9 cellular contexts compared by ENCODE assay signal in genomic region chr5:170306381-170306790, GRCh38. TPM values are rescaled to one million over a fixed set of nuclear protein-coding genes. Genes with fewer than 3 reads are reported as not detected.
DNase-seq lines count a peak whose midpoint lies in the region; ATAC-seq and TF ChIP-seq lines count a peak whose summit lies in the region.
"Had no signal": no experiment of that assay in that cellular context is flagged by ENCODE, and none has a peak within 500 bp of the region (broad histone marks: within the 10 kb centered on the region; RNA-seq: fewer than 3 reads in every experiment).

No MANE protein-coding gene starts in this region.

- H3K4me3 ChIP-seq in MG63 (no peak overlapping the region), fibroblast of the aortic adventitia (ENCODE audit: low read depth, low read length) (no peak overlapping the region)

- DNase-seq in COLO829 (ENCODE audit: low spot score) (peak; percentile 65), MG63 (peak; percentile 94), fibroblast of the aortic adventitia (ENCODE audit: low read depth) (peak; percentile 77), NCI-H146 (lab: John Stamatoyannopoulos, UW) (no peak), ecto neural progenitor cell (ENCODE audit: low spot score) (no peak), NCI-H82 (lab: John Stamatoyannopoulos, UW) (no peak), T1000 (lab: John Stamatoyannopoulos, UW) (no peak)

- ATAC-seq in GM21390 (IDR thresholded peaks at IDR 0.05; ENCODE audit: unreplicated experiment) = peak; percentile 67

- no peak for TF ChIP-seq CTCF in fibroblast of the aortic adventitia (IDR thresholded peaks at IDR 0.05; ENCODE audit: insufficient read depth, low read length)

- H3K9me3 ChIP-seq in MG63 = peaks cover 13% of the 10 kb centered on the region

- no peaks in the 10 kb centered on the region; the same call in 1 of the 2 replicates for H3K27me3 ChIP-seq in MG63

- no peaks in the 10 kb centered on the region for H3K36me3 ChIP-seq in MG63

RNA-seq across cellular contexts. Expression of gene LCP2, which starts 8.8 kb away (rescaled TPM):
- not detected in 2 replicates for total RNA-seq in MG63 (2014; rRNA removed; shearing (Covaris generic); ENCODE audit: low replicate concordance)
- total RNA-seq in fibroblast of the aortic adventitia (ENCODE audit: low replicate concordance) = not detected in 2 replicates
- total RNA-seq: endothelial cell of umbilical vein had no signal

Comparison
In these comparisons a context has a peak if more than half of its experiments do, and no peak if none do; other contexts are left out.
1. DNase-seq: peak in COLO829 (single experiment), MG63 (single experiment) and fibroblast of the aortic adventitia (single experiment); none in NCI-H146 (single experiment), ecto neural progenitor cell (single experiment), NCI-H82 (single experiment) and T1000 (single experiment).